ENCODE assay signal across 11 cellular contexts in the genomic region with DNA sequence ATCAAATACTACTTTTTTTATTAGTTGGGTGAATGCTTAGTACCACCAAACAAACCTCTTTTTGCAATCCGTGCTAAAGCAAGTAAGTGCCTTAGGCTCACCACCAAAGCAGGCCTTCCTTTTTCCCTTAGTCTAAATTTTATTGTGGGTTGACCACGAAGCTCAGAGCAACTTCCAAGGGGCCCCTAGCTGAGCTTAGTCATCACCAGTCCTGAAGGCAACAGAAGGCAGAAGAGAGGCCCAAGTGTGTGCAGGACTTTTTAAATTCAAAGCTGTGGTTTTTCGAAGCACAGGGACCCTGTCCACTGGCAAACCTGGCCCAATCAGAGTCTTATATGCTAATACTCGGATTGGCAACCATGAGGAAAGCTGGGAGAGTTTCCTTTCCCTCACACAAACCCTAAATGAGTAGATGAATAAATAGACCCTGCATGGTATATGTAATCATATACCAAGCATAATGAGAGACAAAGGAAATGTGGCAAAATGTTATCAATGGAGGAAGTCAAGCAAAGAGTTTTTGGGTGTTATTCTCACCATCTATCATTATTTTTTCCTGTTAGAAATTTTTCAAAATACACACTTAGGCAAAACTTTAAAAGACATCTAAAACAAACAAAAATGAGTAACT.
A peak's percentile ranks its signal among the peaks of the same experiment; 100 is the strongest.
DNase-seq lines count a peak whose midpoint lies in the region; ATAC-seq and TF ChIP-seq lines count a peak whose summit lies in the region.
"Had no signal": no experiment of that assay in that cellular context is flagged by ENCODE, and none has a peak within 500 bp of the region (broad histone marks: within the 10 kb centered on the region; RNA-seq: fewer than 3 reads in every experiment).

No MANE protein-coding gene starts in this region.

- H3K27me3 ChIP-seq in Peyer's patch: no peaks in the 10 kb centered on the region
- H3K27me3 ChIP-seq: right lobe of liver, tibial nerve had no signal

- no peak for TF ChIP-seq POLR2A in Peyer's patch (IDR thresholded peaks at IDR 0.05)

- H3K27ac ChIP-seq in Peyer's patch: no peak overlapping the region
- H3K27ac ChIP-seq: right lobe of liver had no signal

- no peaks in the 10 kb centered on the region for H3K9me3 ChIP-seq in Peyer's patch
- H3K9me3 ChIP-seq: right lobe of liver, tibial nerve had no signal

- no peak for ATAC-seq in GM21576 (IDR thresholded peaks at IDR 0.05; ENCODE audit: unreplicated experiment)
- ATAC-seq: right lobe of liver had no signal

- H3K36me3 ChIP-seq in Peyer's patch: no peaks in the 10 kb centered on the region
- H3K36me3 ChIP-seq: right lobe of liver, tibial nerve had no signal

- DNase-seq in SKM-1 treated with dmso at 0.1 percent for 144 hours (lab: John Stamatoyannopoulos, UW; ENCODE audit: unreplicated experiment): peak; percentile 39
- no peak for DNase-seq in SKM-1 (lab: John Stamatoyannopoulos, UW; ENCODE audit: unreplicated experiment)
- peak; percentile 88 to 89 for DNase-seq in NOMO-1 (lab: John Stamatoyannopoulos, UW; ENCODE audit: unreplicated experiment in 2 of 2)
- DNase-seq in choroid plexus epithelial cell (ENCODE audit: low read depth): peak; percentile 44
- peak; percentile 71 for DNase-seq in skeletal muscle cell (ENCODE audit: low read depth)
- DNase-seq in Peyer's patch: no peak
- DNase-seq in GM19238 (ENCODE audit: insufficient read length, low spot score): no peak
- DNase-seq: aorta, right lobe of liver had no signal

- no peak for TF ChIP-seq CTCF in choroid plexus epithelial cell (conservative IDR thresholded peaks at IDR 0.05; ENCODE audit: low read depth, low read length)
- no peak for TF ChIP-seq CTCF in Peyer's patch (IDR thresholded peaks at IDR 0.05)

- H3K4me1 ChIP-seq in Peyer's patch: no peaks in the 10 kb centered on the region

- no peak overlapping the region for H3K4me3 ChIP-seq in choroid plexus epithelial cell (ENCODE audit: low read depth, low read length)
- no peak overlapping the region for H3K4me3 ChIP-seq in skeletal muscle cell (ENCODE audit: low read depth, low read length)
- H3K4me3 ChIP-seq in Peyer's patch: no peak overlapping the region
- H3K4me3 ChIP-seq: right lobe of liver, tibial nerve had no signal

Comparison
In these comparisons a context has a peak if more than half of its experiments do, and no peak if none do; other contexts are left out.
1. DNase-seq: peak in SKM-1 treated with dmso at 0.1 percent for 144 hours (single experiment), NOMO-1 (2 of 2), choroid plexus epithelial cell (single experiment) and skeletal muscle cell (single experiment); none in SKM-1 (single experiment), Peyer's patch (0 of 3) and GM19238 (single experiment).